In genomic region chr3:50260942-50261441, GRCh38 we compare ENCODE assay signal across 10 cellular contexts. TPM values are rescaled to one million over a fixed set of nuclear protein-coding genes. Genes with fewer than 3 reads are reported as not detected.
A peak's percentile ranks its signal among the peaks of the same experiment; 100 is the strongest.
DNase-seq lines count a peak whose midpoint lies in the region; ATAC-seq and TF ChIP-seq lines count a peak whose summit lies in the region.
"Had no signal": no experiment of that assay in that cellular context is flagged by ENCODE, and none has a peak within 500 bp of the region (broad histone marks: within the 10 kb centered on the region; RNA-seq: fewer than 3 reads in every experiment).

No MANE protein-coding gene starts in this region.

- WGBS in mammary epithelial cell (ENCODE audit: low coverage, missing lambda C conversion rate), result 80% methylated on average over 5 of the region's 5 CpGs
- WGBS in urinary bladder, result 56% methylated on average over 5 of the region's 5 CpGs

- dilution Hi-C loops in mammary epithelial cell (cut with HindIII; ENCODE audit: low sequenced_read_pairs), result no loop called here

- H3K4me3 Mint-ChIP-seq in MCF 10A (ENCODE audit: unreplicated experiment), result peak overlapping the region; percentile 62

- H3K9me3 ChIP-seq in mammary epithelial cell (replicated peaks; ENCODE audit: insufficient read depth, low read length) (no peaks in the 10 kb centered on the region), breast epithelium (no peaks in the 10 kb centered on the region), mucosa of rectum (ENCODE audit: control insufficient read depth in 2 of 2, low read length in 2 of 2) (no peaks in the 10 kb centered on the region)

- in situ Hi-C loops in mammary epithelial cell (cut with MboI; ENCODE audit: low sequenced_read_pairs in 2 of 2), result no loop called here

- H3K4me1 ChIP-seq in mammary epithelial cell (ENCODE audit: insufficient read depth, low read length) (peaks cover 34% of the 10 kb centered on the region), breast epithelium (peaks cover 17 to 27% of the 10 kb centered on the region in 2 donors), mucosa of rectum (ENCODE audit: control insufficient read depth in 2 of 2, insufficient read depth in 2 of 2, low read length in 2 of 2) (peaks cover 24 to 27% of the 10 kb centered on the region in 2 donors), urinary bladder (ENCODE audit: insufficient read depth) (peaks cover 2% of the 10 kb centered on the region)

- H3K9ac ChIP-seq in mammary epithelial cell (ENCODE audit: insufficient read depth, low read length) (no peak overlapping the region), mucosa of rectum (ENCODE audit: low read depth in 1 of 2, low read length in 2 of 2) (peak overlapping the region; percentile 85 to 90)

- H3K36me3 ChIP-seq in mammary epithelial cell (ENCODE audit: insufficient read depth, low read length), result peaks cover 18% of the 10 kb centered on the region
- H3K36me3 ChIP-seq in breast epithelium, result no peaks in the 10 kb centered on the region
- H3K36me3 ChIP-seq in mucosa of rectum (ENCODE audit: control insufficient read depth in 2 of 2, insufficient read depth in 2 of 2, low read length in 2 of 2), result peaks cover 18 to 20% of the 10 kb centered on the region in 2 donors
- H3K36me3 ChIP-seq in urinary bladder (ENCODE audit: insufficient read depth), result no peaks in the 10 kb centered on the region

- no peak overlapping the region for H3K27ac Mint-ChIP-seq in MCF 10A (ENCODE audit: low read depth, unreplicated experiment)

- H2AFZ ChIP-seq in mammary epithelial cell (ENCODE audit: low read depth, low read length), result no peak overlapping the region

- CTCF ChIA-PET in MCF 10A (lab: Yijun Ruan, JAX), result interaction anchor here (0.9 to 7.2 kb wide), 6 partner anchors 10 to 76 kb away, joined by 4 to 70 read pairs (median 21); partner anchors contain the start of gene SEMA3B
- CTCF ChIA-PET in mammary epithelial cell (lab: Charles Lee; ENCODE audit: low non-redundant PET), result interaction anchor here (0.6 kb wide), 1 partner anchor 12 kb away, joined by 3 read pairs; no protein-coding TSS in a partner anchor

- intact Hi-C loops in MCF 10A (cut with micrococcal nuclease) (loop anchor here (1.0 kb wide), 1 partner anchor 12 kb away; no protein-coding TSS in a partner anchor), mammary epithelial cell (cut with micrococcal nuclease) (loop anchor here (1.0 to 2.0 kb wide), 3 partner anchors 13 to 34 kb away; no protein-coding TSS in a partner anchor), breast epithelium (cut with DNase I; ENCODE audit: low total_unique reads) (no loop called here)

- TF ChIP-seq CTCF in MCF 10A (IDR thresholded peaks at IDR 0.05; ENCODE audit: unreplicated experiment), result no peak
- TF ChIP-seq CTCF in mammary epithelial cell (conservative IDR thresholded peaks at IDR 0.05 in 1 of 2, IDR thresholded peaks at IDR 0.05 in 1 of 2; ENCODE audit: extremely low read depth in 1 of 2, insufficient read depth in 1 of 2, low read depth in 1 of 2, low read length in 2 of 2), result no peak
- TF ChIP-seq CTCF in breast epithelium (IDR thresholded peaks at IDR 0.05), result no peak

- POLR2A ChIA-PET in MCF 10A (lab: Yijun Ruan, JAX), result interaction anchor here (0.6 to 2.6 kb wide), 6 partner anchors 10 to 33 kb away, joined by 3 to 16 read pairs (median 4); partner anchors contain the start of genes GNAI2, IFRD2 and SEMA3B

- ATAC-seq in GM18861 (IDR thresholded peaks at IDR 0.05; ENCODE audit: unreplicated experiment), result no peak

- H3K4me1 Mint-ChIP-seq in MCF 10A (ENCODE audit: insufficient read depth, unreplicated experiment), result no peaks in the 10 kb centered on the region

- BruUV-seq in MCF 10A (replicated peaks; lab: Mats Ljungman, UMichigan), result no TSS peak
- BruUV-seq in mammary epithelial cell (replicated peaks; lab: Mats Ljungman, UMichigan), result no TSS peak

- H3K27ac ChIP-seq in mammary epithelial cell (ENCODE audit: insufficient read depth, low read depth, low read length) (no peak overlapping the region), breast epithelium (peak overlapping the region; percentile 97 to 100), mucosa of rectum (ENCODE audit: low read depth in 2 of 2, low read length in 2 of 2) (peak overlapping the region in 1 of 2 donors; percentile 87), urinary bladder (ENCODE audit: low read depth) (peak overlapping the region; percentile 96)

- H3K4me3 ChIP-seq in mammary epithelial cell (replicated peaks in 1 of 3; ENCODE audit: insufficient read depth in 1 of 3, low read depth in 2 of 3, low read length in 3 of 3) (peak overlapping the region in 1 of 3 experiments; percentile 52), breast epithelium (peak overlapping the region; percentile 66 to 71 (median 71)), mucosa of rectum (ENCODE audit: low read length in 2 of 2) (no peak overlapping the region), urinary bladder (ENCODE audit: low read depth, low read length) (no peak overlapping the region)

- H3K9me3 Mint-ChIP-seq in MCF 10A (ENCODE audit: unreplicated experiment), result no peaks in the 10 kb centered on the region

- no peaks in the 10 kb centered on the region for H3K27me3 ChIP-seq in mammary epithelial cell (ENCODE audit: insufficient read depth, low read length)
- H3K27me3 ChIP-seq in breast epithelium, result no peaks in the 10 kb centered on the region
- H3K27me3 ChIP-seq in mucosa of rectum (ENCODE audit: control insufficient read depth in 2 of 2, insufficient read depth in 2 of 2, low read length in 2 of 2), result no peaks in the 10 kb centered on the region

- H3K36me3 Mint-ChIP-seq in MCF 10A (ENCODE audit: insufficient read depth, unreplicated experiment), result peaks cover 22% of the 10 kb centered on the region

- DNase-seq in MCF 10A (ENCODE audit: unreplicated experiment) (no peak), mammary epithelial cell (no peak), breast epithelium (ENCODE audit: low spot score in 2 of 2) (no peak), cortex of kidney (lab: John Stamatoyannopoulos, UW) (no peak)
- DNase-seq in NK-92 treated with Interleukin-12 subunit alpha and Interleukin-12 subunit beta, amount 100 ng/mL, for 24 hours (lab: John Stamatoyannopoulos, UW), result no peak

- no peak for TF ChIP-seq POLR2A in breast epithelium (IDR thresholded peaks at IDR 0.05)

- no peaks in the 10 kb centered on the region for H4K20me1 ChIP-seq in mammary epithelial cell (ENCODE audit: insufficient read depth, low read length)

- H3K4me2 ChIP-seq in mammary epithelial cell (ENCODE audit: insufficient read depth, low read depth, low read length), result no peak overlapping the region

- H3K79me2 ChIP-seq in mammary epithelial cell (ENCODE audit: insufficient read depth, low read length), result peaks cover 9% of the 10 kb centered on the region

- H3K27me3 Mint-ChIP-seq in MCF 10A (ENCODE audit: insufficient read depth, unreplicated experiment), result no peaks in the 10 kb centered on the region

RNA-seq across cellular contexts. Expression of gene SEMA3B, which starts 8.0 kb away (rescaled TPM):
- total RNA-seq in MCF 10A (2022) (7.6 and 12.5 TPM in 2 replicates), mammary epithelial cell (10 to 100 TPM in 1 of 2 donors, 1 to 10 TPM in 1; 4.3 to 15.5 TPM), breast epithelium (10 to 100 TPM; 10.1 to 17.6 (median 11.1) TPM), urinary bladder (63.4 TPM)
- polyA plus RNA-seq in mammary epithelial cell (8.4 TPM), urinary bladder (35.5 TPM)
- polyA minus RNA-seq in mammary epithelial cell, result 0.31 TPM
- polyA plus RNA-seq: CD4-positive, CD25-positive, alpha-beta regulatory T cell had no signal

RNA-seq across cellular contexts. Expression of gene LSMEM2, which starts 17.9 kb away (rescaled TPM):
- total RNA-seq in MCF 10A (2022) (0.20 TPM in 1 of 2 replicates, not detected in the other), mammary epithelial cell (under 1 TPM in 1 of 2 donors, not detected in 1; 0.19 TPM), breast epithelium (not detected), urinary bladder (0.79 TPM)
- polyA plus RNA-seq in mammary epithelial cell (0.05 TPM), urinary bladder (0.39 TPM)
- not detected for polyA minus RNA-seq in mammary epithelial cell
- total RNA-seq: CD4-positive, CD25-positive, alpha-beta regulatory T cell; subcutaneous adipose tissue had no signal

RNA-seq across cellular contexts. Expression of gene GNAI2, which starts 25.0 kb away (rescaled TPM):
- total RNA-seq in MCF 10A (2022) (122 and 123 TPM in 2 replicates), mammary epithelial cell (100 to 1,000 TPM; 176 to 235 TPM), breast epithelium (100 to 1,000 TPM in 2 of 3 donors, 10 to 100 TPM in 1; 95.3 to 232 (median 162) TPM), urinary bladder (96.3 TPM)
- polyA plus RNA-seq in mammary epithelial cell (511 TPM), urinary bladder (263 TPM)
- 320 TPM for polyA minus RNA-seq in mammary epithelial cell

RNA-seq across cellular contexts. Expression of gene IFRD2, which starts 31.2 kb away (rescaled TPM):
- total RNA-seq in MCF 10A (2022) (135 and 182 TPM in 2 replicates), mammary epithelial cell (100 to 1,000 TPM in 1 of 2 donors, 10 to 100 TPM in 1; 65.5 to 117 TPM), breast epithelium (10 to 100 TPM; 50.4 to 82.3 (median 72.7) TPM), urinary bladder (19.5 TPM)
- polyA plus RNA-seq in mammary epithelial cell (122 TPM), urinary bladder (52.9 TPM)
- polyA minus RNA-seq in mammary epithelial cell, result 94.5 TPM

RNA-seq across cellular contexts. Expression of gene HYAL3, which starts 38.2 kb away (rescaled TPM):
- 2.3 and 4.7 TPM in 2 replicates for total RNA-seq in MCF 10A (2022)
- total RNA-seq in mammary epithelial cell, result 10 to 100 TPM in 1 of 2 donors, 1 to 10 TPM in 1; 9.7 to 12.7 TPM
- 23.8 TPM for polyA plus RNA-seq in mammary epithelial cell
- polyA minus RNA-seq in mammary epithelial cell, result 12.6 TPM
- 1 to 10 TPM; 2.3 to 6.4 (median 2.7) TPM for total RNA-seq in breast epithelium
- 2.9 TPM for total RNA-seq in urinary bladder
- polyA plus RNA-seq in urinary bladder, result 3.0 TPM

Comparison
In these comparisons a context has a peak if more than half of its experiments do, and no peak if none do; other contexts are left out.
1. H3K4me3 ChIP-seq: peak in breast epithelium (3 of 3); none in mucosa of rectum (0 of 2) and urinary bladder (single experiment).